11 cellular contexts compared by ENCODE assay signal in genomic region chr15:41804920-41805666, GRCh38. TPM values are rescaled to one million over a fixed set of nuclear protein-coding genes. Genes with fewer than 3 reads are reported as not detected.
A peak's percentile ranks its signal among the peaks of the same experiment; 100 is the strongest.
DNase-seq lines count a peak whose midpoint lies in the region; ATAC-seq and TF ChIP-seq lines count a peak whose summit lies in the region.
"Had no signal": no experiment of that assay in that cellular context is flagged by ENCODE, and none has a peak within 500 bp of the region (broad histone marks: within the 10 kb centered on the region; RNA-seq: fewer than 3 reads in every experiment).

No MANE protein-coding gene starts in this region.

- H3K9me3 ChIP-seq in IMR-90 (ENCODE audit: control insufficient read depth, insufficient read depth, low read length) = no peaks in the 10 kb centered on the region
- no peaks in the 10 kb centered on the region for H3K9me3 ChIP-seq in smooth muscle cell (replicated peaks; ENCODE audit: low read depth)
- no peaks in the 10 kb centered on the region for H3K9me3 ChIP-seq in Karpas-422 (ENCODE audit: low read length)

- H3K27ac ChIP-seq in IMR-90 (ENCODE audit: insufficient read depth, low read length) = no peak overlapping the region
- peak overlapping the region; percentile 72 for H3K27ac ChIP-seq in smooth muscle cell (ENCODE audit: low read depth)
- H3K27ac ChIP-seq in Karpas-422 (ENCODE audit: low read length) = no peak overlapping the region
- H3K27ac ChIP-seq: VCaP had no signal

- TF ChIP-seq RAD21 in IMR-90 (IDR thresholded peaks at IDR 0.05; ENCODE audit: low read length) = no peak

- peak overlapping the region; percentile 9 for H3K27ac Mint-ChIP-seq in activated T-helper 1 cell treated with anti-CD3 and anti-CD28 coated beads, Interleukin-12 subunit alpha, Interleukin-12 subunit beta, Interleukin-2, Interleukin-4 antibody, amounts not matched to agents 30 ng/mL and 10 ng/mL and 1 ng/mL, durations not matched to agents 14 hours and 24 hours and 36 hours

- peaks cover 3% of the 10 kb centered on the region for H3K4me1 ChIP-seq in IMR-90 (ENCODE audit: control insufficient read depth, insufficient read depth, low read length)
- H3K4me1 ChIP-seq in smooth muscle cell (ENCODE audit: low read depth) = no peaks in the 10 kb centered on the region
- H3K4me1 ChIP-seq in Karpas-422 (ENCODE audit: low read length) = peaks cover 15% of the 10 kb centered on the region

- no peak overlapping the region for H4K8ac ChIP-seq in IMR-90 (ENCODE audit: low read depth in 2 of 2, low read length in 2 of 2)

- H3K4me3 Mint-ChIP-seq in activated T-helper 1 cell treated with anti-CD3 and anti-CD28 coated beads, Interleukin-12 subunit alpha, Interleukin-12 subunit beta, Interleukin-2, Interleukin-4 antibody, amounts not matched to agents 30 ng/mL and 10 ng/mL and 1 ng/mL, durations not matched to agents 14 hours and 24 hours and 36 hours = no peak overlapping the region

- H2BK20ac ChIP-seq in IMR-90 (ENCODE audit: low read depth, low read length) = no peak overlapping the region

- CTCF ChIA-PET in IMR-90 (lab: Yijun Ruan, JAX) = interaction anchor here (0.6 kb wide), 1 partner anchor 32 kb away, joined by 4 read pairs; no protein-coding TSS in a partner anchor

- H3K79me1 ChIP-seq in IMR-90 (ENCODE audit: low read depth in 1 of 2, low read length in 2 of 2) = peaks cover 30 to 73% of the 10 kb centered on the region in 2 experiments

- peaks cover 13% of the 10 kb centered on the region for H3K4me1 Mint-ChIP-seq in activated T-helper 1 cell treated with anti-CD3 and anti-CD28 coated beads, Interleukin-12 subunit alpha, Interleukin-12 subunit beta, Interleukin-2, Interleukin-4 antibody, amounts not matched to agents 30 ng/mL and 10 ng/mL and 1 ng/mL, durations not matched to agents 14 hours and 24 hours and 36 hours (ENCODE audit: low read depth)

- TF ChIP-seq CTCF in IMR-90 (conservative IDR thresholded peaks at IDR 0.05; ENCODE audit: low read depth, low read length) (no peak), fibroblast of villous mesenchyme (IDR thresholded peaks at IDR 0.05; ENCODE audit: insufficient read depth, low read depth, low read length) (no peak), smooth muscle cell (IDR thresholded peaks at IDR 0.05; ENCODE audit: borderline replicate concordance, insufficient read depth, poor library complexity, severe bottlenecking) (no peak)

- ATAC-seq in IMR-90 (ENCODE audit: low read depth) = no peak
- no peak for ATAC-seq in GM18867 (IDR thresholded peaks at IDR 0.05; ENCODE audit: unreplicated experiment)
- ATAC-seq: left ventricle myocardium superior had no signal

- H3K27me3 ChIP-seq in IMR-90 (ENCODE audit: control insufficient read depth, insufficient read depth, low read length) (no peaks in the 10 kb centered on the region), smooth muscle cell (ENCODE audit: low read depth) (no peaks in the 10 kb centered on the region), Karpas-422 (ENCODE audit: low read length) (no peaks in the 10 kb centered on the region)

- no peak overlapping the region for H3K4me3 ChIP-seq in IMR-90 (ENCODE audit: insufficient read depth, low read depth, low read length)
- no peak overlapping the region for H3K4me3 ChIP-seq in fibroblast of villous mesenchyme (ENCODE audit: low read depth, low read length)
- H3K4me3 ChIP-seq in smooth muscle cell = no peak overlapping the region
- no peak overlapping the region for H3K4me3 ChIP-seq in Karpas-422 (ENCODE audit: low read length)

- DNase-seq in IMR-90 = no peak
- DNase-seq in activated T-helper 1 cell treated with anti-CD3 and anti-CD28 coated beads, Interleukin-12 subunit alpha, Interleukin-12 subunit beta, Interleukin-2, Interleukin-4 antibody, amounts not matched to agents 30 ng/mL and 10 ng/mL and 1 ng/mL, durations not matched to agents 14 hours and 24 hours and 36 hours (ENCODE audit: low spot score) = no peak
- DNase-seq in fibroblast of villous mesenchyme (ENCODE audit: low read depth) = peak; percentile 49
- DNase-seq in smooth muscle cell (lab: John Stamatoyannopoulos, UW; ENCODE audit: unreplicated experiment) = no peak
- DNase-seq in Karpas-422 = no peak
- DNase-seq in LoVo (ENCODE audit: low spot score) = no peak
- DNase-seq: activated T-cell treated with anti-CD3 and anti-CD28 coated beads, Interleukin-2, amount 50 U/mL, for 1 hour; COR-L47; left ventricle myocardium superior had no signal

- TF ChIP-seq POLR2A in IMR-90 (IDR thresholded peaks at IDR 0.05; ENCODE audit: low read depth, low read length) = no peak

- in situ Hi-C loops in IMR-90 (cut with MboI; ENCODE audit: low sequenced_read_pairs) = no loop called here

- H3K9me2 ChIP-seq in Karpas-422 (replicated peaks; ENCODE audit: insufficient read depth, low read length) = no peaks in the 10 kb centered on the region

- H3K14ac ChIP-seq in IMR-90 (replicated peaks; ENCODE audit: low read depth, low read length) = no peak overlapping the region

- intact Hi-C loops in IMR-90 (cut with micrococcal nuclease) = no loop called here
- intact Hi-C loops in activated T-helper 1 cell treated with anti-CD3 and anti-CD28 coated beads, Interleukin-12 subunit alpha, Interleukin-12 subunit beta, Interleukin-2, Interleukin-4 antibody, amounts not matched to agents 30 ng/mL and 10 ng/mL and 1 ng/mL, durations not matched to agents 14 hours and 24 hours and 36 hours (cut with micrococcal nuclease) = no loop called here

- no peak overlapping the region for H3K9ac ChIP-seq in IMR-90 (ENCODE audit: low read depth, low read length)
- no peak overlapping the region for H3K9ac ChIP-seq in smooth muscle cell (ENCODE audit: low read depth)
- no peak overlapping the region for H3K9ac ChIP-seq in Karpas-422 (ENCODE audit: low read length)

- 100% methylated on average over 2 of the region's 8 CpGs; no CpG with 5 or more reads in 1 of the 2 experiments for WGBS in IMR-90 (ENCODE audit: extremely low coverage in 2 of 2, insufficient read length in 1 of 2), 2 experiments
- 91% methylated on average over 8 of the region's 8 CpGs for WGBS in smooth muscle cell (ENCODE audit: low lambda C conversion rate)

- H3K18ac ChIP-seq in IMR-90 (ENCODE audit: low read depth, low read length) = no peak overlapping the region

- H3K4ac ChIP-seq in IMR-90 (ENCODE audit: low read depth, low read length) = no peak overlapping the region

- POLR2A ChIA-PET in IMR-90 (lab: Charles Lee; ENCODE audit: unreplicated experiment) = no interaction called here

- dilution Hi-C loops in IMR-90 (cut with HindIII; ENCODE audit: low sequenced_read_pairs, unreplicated experiment) = no loop called here

- H2AK5ac ChIP-seq in IMR-90 (ENCODE audit: low read depth, low read length) = no peak overlapping the region

- H3K23ac ChIP-seq in IMR-90 (ENCODE audit: low read depth, low read length) = peak overlapping the region; percentile 52; the same call in 1 of the 2 replicates

- no peak overlapping the region for H4K91ac ChIP-seq in IMR-90 (ENCODE audit: insufficient read depth, low read depth, low read length)

- no peaks in the 10 kb centered on the region for H3F3A ChIP-seq in smooth muscle cell (ENCODE audit: low read depth)

- H2BK5ac ChIP-seq in IMR-90 (ENCODE audit: low read depth, low read length, poor library complexity, severe bottlenecking) = no peak overlapping the region

- no peak overlapping the region for H2BK120ac ChIP-seq in IMR-90 (ENCODE audit: low read depth, low read length)

- H3K36me3 ChIP-seq in IMR-90 (ENCODE audit: control insufficient read depth, insufficient read depth, low read length) (peaks cover 6% of the 10 kb centered on the region; the same call in 1 of the 2 replicates), smooth muscle cell (ENCODE audit: low read depth) (no peaks in the 10 kb centered on the region), Karpas-422 (ENCODE audit: insufficient read depth, low read length) (0 out of 2 replicates have a peak, but pooled peaks cover 6% of the 10 kb centered on the region)

- H3K79me2 ChIP-seq in smooth muscle cell (ENCODE audit: low read depth) (peaks cover 6% of the 10 kb centered on the region), Karpas-422 (ENCODE audit: low read length) (peaks cover 6% of the 10 kb centered on the region)

- no peaks in the 10 kb centered on the region for H3K9me3 Mint-ChIP-seq in activated T-helper 1 cell treated with anti-CD3 and anti-CD28 coated beads, Interleukin-12 subunit alpha, Interleukin-12 subunit beta, Interleukin-2, Interleukin-4 antibody, amounts not matched to agents 30 ng/mL and 10 ng/mL and 1 ng/mL, durations not matched to agents 14 hours and 24 hours and 36 hours

- H3K27me3 Mint-ChIP-seq in activated T-helper 1 cell treated with anti-CD3 and anti-CD28 coated beads, Interleukin-12 subunit alpha, Interleukin-12 subunit beta, Interleukin-2, Interleukin-4 antibody, amounts not matched to agents 30 ng/mL and 10 ng/mL and 1 ng/mL, durations not matched to agents 14 hours and 24 hours and 36 hours (ENCODE audit: insufficient read depth) = no peaks in the 10 kb centered on the region

- peaks cover 24% of the 10 kb centered on the region for H3K9me1 ChIP-seq in IMR-90 (ENCODE audit: insufficient read depth, low read length)

- H2BK15ac ChIP-seq in IMR-90 (ENCODE audit: low read depth, low read length) = no peak overlapping the region

- no peak overlapping the region for H3K4me2 ChIP-seq in IMR-90 (ENCODE audit: low read depth, low read length)
- no peak overlapping the region for H3K4me2 ChIP-seq in smooth muscle cell
- no peak overlapping the region for H3K4me2 ChIP-seq in Karpas-422 (ENCODE audit: low read depth, low read length, poor library complexity, severe bottlenecking)

- no peak overlapping the region for H3K56ac ChIP-seq in IMR-90 (ENCODE audit: extremely low read depth, insufficient read depth, low read length)

- no peak overlapping the region for H4K5ac ChIP-seq in IMR-90 (ENCODE audit: low read depth, low read length)

- peak overlapping the region; percentile 46 for H2AK9ac ChIP-seq in IMR-90 (replicated peaks; ENCODE audit: low read depth, low read length, poor library complexity)

- no TSS peak for BruUV-seq in IMR-90 (replicated peaks; lab: Mats Ljungman, UMichigan)

- no peaks in the 10 kb centered on the region for H3K36me3 Mint-ChIP-seq in activated T-helper 1 cell treated with anti-CD3 and anti-CD28 coated beads, Interleukin-12 subunit alpha, Interleukin-12 subunit beta, Interleukin-2, Interleukin-4 antibody, amounts not matched to agents 30 ng/mL and 10 ng/mL and 1 ng/mL, durations not matched to agents 14 hours and 24 hours and 36 hours (ENCODE audit: low read depth)

- H4K20me1 ChIP-seq in IMR-90 (ENCODE audit: insufficient read depth, low read length) (0 out of 2 replicates have a peak, but pooled peaks cover 3% of the 10 kb centered on the region), smooth muscle cell (ENCODE audit: low read depth) (peaks cover 10% of the 10 kb centered on the region), Karpas-422 (ENCODE audit: insufficient read depth, low read depth, low read length) (no peaks in the 10 kb centered on the region)

- H2AFZ ChIP-seq in IMR-90 (replicated peaks; ENCODE audit: low read length, poor library complexity) (no peak overlapping the region), smooth muscle cell (ENCODE audit: low read depth) (no peak overlapping the region), Karpas-422 (ENCODE audit: low read length) (no peak overlapping the region)

RNA-seq across cellular contexts. Expression of gene JMJD7, which starts 22.8 kb away (rescaled TPM):
- total RNA-seq in IMR-90 (2012; rRNA removed) = 3.6 and 5.0 TPM in 2 replicates
- polyA plus RNA-seq in IMR-90 (2012; rRNA removed) = 6.3 and 8.1 TPM in 2 replicates
- polyA plus RNA-seq in IMR-90 (2012; cell fraction: cytosol; rRNA removed) = 7.9 and 8.2 TPM in 2 replicates
- 12.6 and 22.4 TPM in 2 replicates for polyA plus RNA-seq in IMR-90 (2012; cell fraction: nucleus; rRNA removed; ENCODE audit: low replicate concordance)
- total RNA-seq in activated T-helper 1 cell treated with anti-CD3 and anti-CD28 coated beads, Interleukin-12 subunit alpha, Interleukin-12 subunit beta, Interleukin-2, Interleukin-4 antibody, amounts not matched to agents 30 ng/mL and 10 ng/mL and 1 ng/mL, durations not matched to agents 14 hours and 24 hours and 36 hours = 14.2 and 17.8 TPM in 2 replicates
- total RNA-seq in fibroblast of villous mesenchyme = 2.2 and 3.5 TPM in 2 replicates
- 5.0 TPM in 1 of 2 replicates, not detected in the other for total RNA-seq in smooth muscle cell
- 3.3 and 7.8 TPM in 2 replicates for polyA plus RNA-seq in smooth muscle cell
- 2.8 and 9.2 TPM in 2 replicates for total RNA-seq in Karpas-422 (2014; rRNA removed; shearing (Covaris generic); ENCODE audit: low replicate concordance)

RNA-seq across cellular contexts. Expression of gene MAPKBP1, which starts 30.8 kb away (rescaled TPM):
- total RNA-seq in IMR-90 (2012; rRNA removed) (10.3 and 12.5 TPM in 2 replicates), fibroblast of villous mesenchyme (30.9 and 36.7 TPM in 2 replicates), smooth muscle cell (9.0 and 10.7 TPM in 2 replicates)
- polyA plus RNA-seq in IMR-90 (2012; rRNA removed) (14.7 and 15.3 TPM in 2 replicates), smooth muscle cell (6.6 and 9.3 TPM in 2 replicates)
- 4.8 and 6.1 TPM in 2 replicates for polyA plus RNA-seq in IMR-90 (2012; cell fraction: cytosol; rRNA removed)
- polyA plus RNA-seq in IMR-90 (2012; cell fraction: nucleus; rRNA removed; ENCODE audit: low replicate concordance) = 40.6 and 67.6 TPM in 2 replicates
- 26.3 and 28.2 TPM in 2 replicates for total RNA-seq in activated T-helper 1 cell treated with anti-CD3 and anti-CD28 coated beads, Interleukin-12 subunit alpha, Interleukin-12 subunit beta, Interleukin-2, Interleukin-4 antibody, amounts not matched to agents 30 ng/mL and 10 ng/mL and 1 ng/mL, durations not matched to agents 14 hours and 24 hours and 36 hours
- 17.8 and 29.8 TPM in 2 replicates for total RNA-seq in Karpas-422 (2014; rRNA removed; shearing (Covaris generic); ENCODE audit: low replicate concordance)

RNA-seq across cellular contexts. Expression of gene PLA2G4B, which starts 33.6 kb away (rescaled TPM):
- total RNA-seq in IMR-90 (2012; rRNA removed) (under 0.01 and 0.18 TPM in 2 replicates), fibroblast of villous mesenchyme (0.97 and 1.3 TPM in 2 replicates), smooth muscle cell (0.85 and 4.2 TPM in 2 replicates)
- polyA plus RNA-seq in IMR-90 (2012; rRNA removed) (3.1 and 5.8 TPM in 2 replicates), smooth muscle cell (2.2 and 9.5 TPM in 2 replicates)
- polyA plus RNA-seq in IMR-90 (2012; cell fraction: cytosol; rRNA removed) = 0.90 and 1.6 TPM in 2 replicates
- polyA plus RNA-seq in IMR-90 (2012; cell fraction: nucleus; rRNA removed; ENCODE audit: low replicate concordance) = 31.6 and 69.2 TPM in 2 replicates
- total RNA-seq in activated T-helper 1 cell treated with anti-CD3 and anti-CD28 coated beads, Interleukin-12 subunit alpha, Interleukin-12 subunit beta, Interleukin-2, Interleukin-4 antibody, amounts not matched to agents 30 ng/mL and 10 ng/mL and 1 ng/mL, durations not matched to agents 14 hours and 24 hours and 36 hours = 6.0 and 6.7 TPM in 2 replicates
- total RNA-seq in Karpas-422 (2014; rRNA removed; shearing (Covaris generic); ENCODE audit: low replicate concordance) = 2.2 and 6.1 TPM in 2 replicates
